In genomic region chr3:69084668-69085542, GRCh38 we compare ENCODE assay signal across 8 cellular contexts. TPM values are rescaled to one million over a fixed set of nuclear protein-coding genes. Genes with fewer than 3 reads are reported as not detected.
DNase-seq lines count a peak whose midpoint lies in the region; ATAC-seq and TF ChIP-seq lines count a peak whose summit lies in the region.

Gene ARL6IP5, plus strand, starts transcription at chr3:69084937. Its CDS starts 111 bp downstream, at chr3:69085048.

- H3K27me3 Mint-ChIP-seq in CD8-positive, alpha-beta T cell (ENCODE audit: low read depth), result no peaks in the 10 kb centered on the region
- H3K27me3 Mint-ChIP-seq in activated CD8-positive, alpha-beta memory T cell treated with anti-CD3 and anti-CD28 coated beads, Interleukin-2, amount 10 ng/mL, durations not matched to agents 7 days and 5 days, result no peaks in the 10 kb centered on the region
- H3K27me3 Mint-ChIP-seq in endodermal cell (ENCODE audit: insufficient read depth), result no peaks in the 10 kb centered on the region

- peak within 1 kb of the TSS; percentile 56 for H3K27ac ChIP-seq in CD8-positive, alpha-beta T cell (ENCODE audit: low read depth, low read length)
- H3K27ac ChIP-seq in endodermal cell (ENCODE audit: low read depth, low read length), result no peak within 1 kb of the TSS

- peaks cover 26% of the 10 kb centered on the region for H3K36me3 Mint-ChIP-seq in CD8-positive, alpha-beta T cell
- H3K36me3 Mint-ChIP-seq in activated CD8-positive, alpha-beta memory T cell treated with anti-CD3 and anti-CD28 coated beads, Interleukin-2, amount 10 ng/mL, durations not matched to agents 7 days and 5 days, result peaks cover 37% of the 10 kb centered on the region
- no peaks in the 10 kb centered on the region for H3K36me3 Mint-ChIP-seq in endodermal cell (ENCODE audit: low read depth)

- peak within 1 kb of the TSS; percentile 81 for H3K9ac ChIP-seq in NT2/D1 (ENCODE audit: insufficient read length, low read depth)
- H3K9ac ChIP-seq in endodermal cell (ENCODE audit: extremely low read depth, low read length, poor library complexity, severe bottlenecking), result peak within 1 kb of the TSS; percentile 67

- DNase-seq in CD8-positive, alpha-beta T cell, result peak; percentile 76 to 94 (median 88)
- DNase-seq in HS-27A (ENCODE audit: low read depth), result peak; percentile 73
- DNase-seq in NT2/D1 (ENCODE audit: low read depth, low spot score), result peak; percentile 74
- peak; percentile 97 for DNase-seq in activated CD8-positive, alpha-beta memory T cell treated with anti-CD3 and anti-CD28 coated beads, Interleukin-2, amount 10 ng/mL, durations not matched to agents 7 days and 5 days
- DNase-seq in endodermal cell, result peak; percentile 96
- DNase-seq in mesenteric fat pad (ENCODE audit: low spot score), result peak; percentile 97
- DNase-seq in stimulated activated CD8-positive, alpha-beta memory T cell treated with anti-CD3 and anti-CD28 coated beads, Interleukin-15, amount 100 ng/mL, for 24 hours (ENCODE audit: low read depth), result peak; percentile 67

- no peaks in the 10 kb centered on the region for H3K27me3 ChIP-seq in CD8-positive, alpha-beta T cell (ENCODE audit: insufficient read depth, low read length)
- H3K27me3 ChIP-seq in NT2/D1 (ENCODE audit: insufficient read depth, insufficient read length), result no peaks in the 10 kb centered on the region
- H3K27me3 ChIP-seq in endodermal cell (ENCODE audit: control insufficient read depth, insufficient read depth, low read length, poor library complexity, severe bottlenecking), result no peaks in the 10 kb centered on the region

- no peaks in the 10 kb centered on the region for H3K36me3 ChIP-seq in CD8-positive, alpha-beta T cell (ENCODE audit: insufficient read depth, low read length)
- peaks cover 5% of the 10 kb centered on the region for H3K36me3 ChIP-seq in NT2/D1 (ENCODE audit: insufficient read depth, insufficient read length, low read length)
- H3K36me3 ChIP-seq in endodermal cell (ENCODE audit: control insufficient read depth, insufficient read depth, low read length), result no peaks in the 10 kb centered on the region

- CTCF ChIA-PET in CD8-positive, alpha-beta T cell (lab: Charles Lee), result interaction anchor here (1.1 to 3.1 kb wide), 4 partner anchors 9 to 36 kb away, joined by 3 to 11 read pairs (median 4); no protein-coding TSS in a partner anchor
- CTCF ChIA-PET in activated CD8-positive, alpha-beta memory T cell treated with anti-CD3 and anti-CD28 coated beads, Interleukin-2, amount 10 ng/mL, durations not matched to agents 7 days and 5 days (lab: Charles Lee), result interaction anchor here (0.6 to 8.8 kb wide), 7 partner anchors 9 to 241 kb away, joined by 3 to 49 read pairs (median 3); partner anchors contain the start of gene TMF1

- H3K9me3 ChIP-seq in CD8-positive, alpha-beta T cell (ENCODE audit: low read length), result no peaks in the 10 kb centered on the region
- no peaks in the 10 kb centered on the region for H3K9me3 ChIP-seq in NT2/D1 (ENCODE audit: insufficient read depth, low read length)
- no peaks in the 10 kb centered on the region for H3K9me3 ChIP-seq in endodermal cell (ENCODE audit: control insufficient read depth, low read length)

- no peak for TF ChIP-seq CTCF in CD8-positive, alpha-beta T cell (IDR thresholded peaks at IDR 0.05)
- no peak for TF ChIP-seq CTCF in endodermal cell (conservative IDR thresholded peaks at IDR 0.05)

- no peaks in the 10 kb centered on the region for H3K9me3 Mint-ChIP-seq in CD8-positive, alpha-beta T cell
- no peaks in the 10 kb centered on the region for H3K9me3 Mint-ChIP-seq in activated CD8-positive, alpha-beta memory T cell treated with anti-CD3 and anti-CD28 coated beads, Interleukin-2, amount 10 ng/mL, durations not matched to agents 7 days and 5 days (ENCODE audit: low read depth)
- H3K9me3 Mint-ChIP-seq in endodermal cell, result no peaks in the 10 kb centered on the region

- POLR2A ChIA-PET in CD8-positive, alpha-beta T cell (lab: Charles Lee), result interaction anchor here (0.6 to 3.3 kb wide), 11 partner anchors 9 to 33 kb away, joined by 3 to 40 read pairs (median 4); partner anchors contain the start of gene TMF1

- peaks cover 73% of the 10 kb centered on the region for H3K4me1 Mint-ChIP-seq in CD8-positive, alpha-beta T cell (ENCODE audit: low read depth)
- peaks cover 58% of the 10 kb centered on the region for H3K4me1 Mint-ChIP-seq in activated CD8-positive, alpha-beta memory T cell treated with anti-CD3 and anti-CD28 coated beads, Interleukin-2, amount 10 ng/mL, durations not matched to agents 7 days and 5 days
- H3K4me1 Mint-ChIP-seq in endodermal cell, result peaks cover 35% of the 10 kb centered on the region

- ATAC-seq in CD8-positive, alpha-beta T cell, result peak; percentile 68
- ATAC-seq in GM19463 (IDR thresholded peaks at IDR 0.05; ENCODE audit: unreplicated experiment), result peak; percentile 37
- peak; percentile 59 for ATAC-seq in activated CD8-positive, alpha-beta memory T cell treated with anti-CD3 and anti-CD28 coated beads, Interleukin-2, amount 10 ng/mL, durations not matched to agents 7 days and 5 days

- H3K4me1 ChIP-seq in CD8-positive, alpha-beta T cell (ENCODE audit: insufficient read depth, low read length), result peaks cover 64% of the 10 kb centered on the region
- H3K4me1 ChIP-seq in NT2/D1 (ENCODE audit: insufficient read depth, insufficient read length) (no peaks in the 10 kb centered on the region), endodermal cell (ENCODE audit: control insufficient read depth, insufficient read depth, low read length) (peaks cover 4% of the 10 kb centered on the region)

- H3K4me3 ChIP-seq in CD8-positive, alpha-beta T cell (ENCODE audit: low read depth, low read length), result peak within 1 kb of the TSS; percentile 96
- peak within 1 kb of the TSS; percentile 82 for H3K4me3 ChIP-seq in NT2/D1 (ENCODE audit: insufficient read length, low read depth)
- H3K4me3 ChIP-seq in endodermal cell (ENCODE audit: low read length), result peak within 1 kb of the TSS; percentile 93

- H3K4me3 Mint-ChIP-seq in CD8-positive, alpha-beta T cell, result peak within 1 kb of the TSS; percentile 96
- peak within 1 kb of the TSS; percentile 97 for H3K4me3 Mint-ChIP-seq in activated CD8-positive, alpha-beta memory T cell treated with anti-CD3 and anti-CD28 coated beads, Interleukin-2, amount 10 ng/mL, durations not matched to agents 7 days and 5 days
- peak within 1 kb of the TSS; percentile 89 for H3K4me3 Mint-ChIP-seq in endodermal cell

- intact Hi-C loops in CD8-positive, alpha-beta T cell (cut with DNase I, micrococcal nuclease), result loop anchor here (1.0 to 10.0 kb wide), 7 partner anchors 7 to 1430 kb away; partner anchors contain the start of genes EOGT (in 2 of the 2), SUCLG2 (in 1 of the 2) and TMF1 (in 1 of the 2)

- 2 to 17% methylated on average over 3 to 49 of the region's 49 CpGs for WGBS in endodermal cell (ENCODE audit: insufficient coverage in 1 of 2, insufficient read length in 1 of 2), 2 experiments

- peak within 1 kb of the TSS; percentile 98 for H3K27ac Mint-ChIP-seq in CD8-positive, alpha-beta T cell
- H3K27ac Mint-ChIP-seq in activated CD8-positive, alpha-beta memory T cell treated with anti-CD3 and anti-CD28 coated beads, Interleukin-2, amount 10 ng/mL, durations not matched to agents 7 days and 5 days, result peak within 1 kb of the TSS; percentile 94
- H3K27ac Mint-ChIP-seq in endodermal cell, result peak within 1 kb of the TSS; percentile 70

RNA-seq across cellular contexts. Expression of gene ARL6IP5, which starts in this region (rescaled TPM):
- total RNA-seq in CD8-positive, alpha-beta T cell, result 10 to 100 TPM; 44.8 to 52.9 TPM
- total RNA-seq in activated CD8-positive, alpha-beta memory T cell treated with anti-CD3 and anti-CD28 coated beads, Interleukin-2, amount 10 ng/mL, durations not matched to agents 7 days and 5 days, result 100 to 1,000 TPM; 132 to 203 TPM
- 10 to 100 TPM; 20.6 to 28.7 TPM for total RNA-seq in endodermal cell
- 90.1 TPM for polyA plus RNA-seq in endodermal cell (2013, experiment 1 of 2)
- polyA plus RNA-seq in endodermal cell (2013, experiment 2 of 2), result 87.1 TPM
- total RNA-seq in mesenteric fat pad, result 200 TPM
